2 cellular contexts compared by ENCODE assay signal in genomic region chr5:177770646-177771045, GRCh38. TPM values are rescaled to one million over a fixed set of nuclear protein-coding genes. Genes with fewer than 3 reads are reported as not detected.
"Had no signal": no experiment of that assay in that cellular context is flagged by ENCODE, and none has a peak within 500 bp of the region (broad histone marks: within the 10 kb centered on the region; RNA-seq: fewer than 3 reads in every experiment).

No MANE protein-coding gene starts in this region.

RNA-seq across cellular contexts. Expression of gene FAM153A, which starts 12.1 kb away (rescaled TPM):
- total RNA-seq: fibroblast of villous mesenchyme, lung microvascular endothelial cell had no signal
